9 cellular contexts compared by ENCODE assay signal in the genomic region with DNA sequence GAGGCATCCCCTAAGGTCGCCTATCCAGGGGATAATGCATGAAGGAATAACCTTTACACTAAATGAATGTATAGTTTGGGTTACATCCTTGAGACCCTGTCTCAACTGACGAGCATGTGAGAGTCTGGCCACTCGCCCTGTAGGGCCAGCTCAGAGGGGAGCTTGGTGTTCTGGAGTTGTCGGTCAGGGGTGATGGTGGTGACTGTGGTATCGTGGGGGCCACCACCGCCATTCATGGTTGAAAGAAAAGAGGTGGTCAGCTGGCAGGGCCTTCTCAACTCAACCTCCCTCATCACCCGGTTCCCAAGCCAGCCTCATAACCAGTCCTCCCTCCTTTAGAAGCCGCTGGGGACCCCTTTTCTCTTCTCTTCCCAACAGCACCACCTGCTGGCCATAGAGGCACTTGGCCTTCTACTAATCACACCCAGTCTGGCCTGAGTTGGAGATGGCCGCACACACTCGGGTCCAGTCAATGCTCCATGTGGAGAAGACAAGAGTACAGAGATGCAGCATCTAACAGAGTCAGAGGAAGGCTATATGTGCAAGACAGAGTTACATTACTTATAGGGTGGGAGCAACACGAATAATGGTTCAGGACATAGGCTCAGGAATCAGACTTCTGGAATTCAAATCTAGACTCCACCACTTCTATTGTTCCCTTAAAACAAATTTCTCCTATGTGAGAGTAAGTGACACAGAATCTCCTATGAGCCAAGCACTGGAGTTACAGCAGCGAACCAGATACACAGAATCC. TPM values are rescaled to one million over a fixed set of nuclear protein-coding genes. Genes with fewer than 3 reads are reported as not detected.
DNase-seq lines count a peak whose midpoint lies in the region; ATAC-seq and TF ChIP-seq lines count a peak whose summit lies in the region.
"Not testable (repeated sequence)": the region's sequence is repeated elsewhere in the genome, so short reads cannot be mapped to it uniquely, and the experiment has no call there.
"Had no signal": no experiment of that assay in that cellular context is flagged by ENCODE, and none has a peak within 500 bp of the region (broad histone marks: within the 10 kb centered on the region; RNA-seq: fewer than 3 reads in every experiment).

No MANE protein-coding gene starts in this region.

- not testable (repeated sequence) for H3K27me3 Mint-ChIP-seq in activated CD4-positive, alpha-beta memory T cell treated with anti-CD3 and anti-CD28 coated beads, Interleukin-2, amount 10 ng/mL, durations not matched to agents 7 days and 5 days

- H3K79me2 ChIP-seq in smooth muscle cell (ENCODE audit: low read depth), result not testable (repeated sequence)

- not testable (repeated sequence) for H3K4me1 Mint-ChIP-seq in activated CD4-positive, alpha-beta memory T cell treated with anti-CD3 and anti-CD28 coated beads, Interleukin-2, amount 10 ng/mL, durations not matched to agents 7 days and 5 days

- H3K4me3 ChIP-seq in AG04449 (ENCODE audit: low read depth, low read length); MG63; smooth muscle cell: not testable (repeated sequence)

- not testable (repeated sequence) for H3K4me3 Mint-ChIP-seq in activated CD4-positive, alpha-beta memory T cell treated with anti-CD3 and anti-CD28 coated beads, Interleukin-2, amount 10 ng/mL, durations not matched to agents 7 days and 5 days

- not testable (repeated sequence) for H3K27ac ChIP-seq in smooth muscle cell (ENCODE audit: low read depth)

- H3K9me3 ChIP-seq in MG63; smooth muscle cell (replicated peaks; ENCODE audit: low read depth): not testable (repeated sequence)

- not testable (repeated sequence) for H3K27ac Mint-ChIP-seq in activated CD4-positive, alpha-beta memory T cell treated with anti-CD3 and anti-CD28 coated beads, Interleukin-2, amount 10 ng/mL, durations not matched to agents 7 days and 5 days

- not testable (repeated sequence) for H3K4me2 ChIP-seq in smooth muscle cell

- not testable (repeated sequence) for H3K9me3 Mint-ChIP-seq in activated CD4-positive, alpha-beta memory T cell treated with anti-CD3 and anti-CD28 coated beads, Interleukin-2, amount 10 ng/mL, durations not matched to agents 7 days and 5 days

- TF ChIP-seq CTCF in AG04449 (IDR thresholded peaks at IDR 0.05; ENCODE audit: insufficient read depth, low read length, missing control alignments) (peak; percentile 30), GM12874 (IDR thresholded peaks at IDR 0.05; ENCODE audit: insufficient read depth, low read depth, low read length) (peak; percentile 55), smooth muscle cell (IDR thresholded peaks at IDR 0.05; ENCODE audit: borderline replicate concordance, insufficient read depth, poor library complexity, severe bottlenecking) (peak; percentile 14)

- DNase-seq in AG04449 (ENCODE audit: low read depth, low spot score); left lobe of liver (ENCODE audit: low spot score); smooth muscle cell (lab: John Stamatoyannopoulos, UW; ENCODE audit: unreplicated experiment): not testable (repeated sequence)
- peak; percentile 23 for DNase-seq in MG63
- peak; percentile 67 for DNase-seq in OCI-M1 (lab: John Stamatoyannopoulos, UW)
- peak; percentile 20 for DNase-seq in activated CD4-positive, alpha-beta memory T cell treated with anti-CD3 and anti-CD28 coated beads, Interleukin-2, amount 10 ng/mL, durations not matched to agents 7 days and 5 days
- DNase-seq in dermis blood vessel endothelial cell, result peak; percentile 23

- not testable (repeated sequence) for H3K9ac ChIP-seq in smooth muscle cell (ENCODE audit: low read depth)

- POLR2A ChIA-PET in AG04449 (lab: Yijun Ruan, JAX); activated CD4-positive, alpha-beta memory T cell treated with anti-CD3 and anti-CD28 coated beads, Interleukin-2, amount 10 ng/mL, durations not matched to agents 7 days and 5 days (lab: Charles Lee): not testable (repeated sequence)

- H3K36me3 Mint-ChIP-seq in activated CD4-positive, alpha-beta memory T cell treated with anti-CD3 and anti-CD28 coated beads, Interleukin-2, amount 10 ng/mL, durations not matched to agents 7 days and 5 days (ENCODE audit: low read depth), result not testable (repeated sequence)

- H3K27me3 ChIP-seq in MG63; smooth muscle cell (ENCODE audit: low read depth): not testable (repeated sequence)

- H3K36me3 ChIP-seq in MG63; smooth muscle cell (ENCODE audit: low read depth): not testable (repeated sequence)

- H3K4me1 ChIP-seq in smooth muscle cell (ENCODE audit: low read depth), result not testable (repeated sequence)

- CTCF ChIA-PET in AG04449 (lab: Yijun Ruan, JAX), result interaction anchor here (0.8 to 2.1 kb wide), 6 partner anchors 9 to 359 kb away, joined by 3 to 7 read pairs (median 3); no protein-coding TSS in a partner anchor
- CTCF ChIA-PET in activated CD4-positive, alpha-beta memory T cell treated with anti-CD3 and anti-CD28 coated beads, Interleukin-2, amount 10 ng/mL, durations not matched to agents 7 days and 5 days (lab: Charles Lee), result interaction anchor here (0.9 to 1.2 kb wide), 5 partner anchors 9 to 59 kb away, joined by 3 to 4 read pairs (median 3); no protein-coding TSS in a partner anchor

- not testable (repeated sequence) for H3F3A ChIP-seq in smooth muscle cell (ENCODE audit: low read depth)

- not testable (repeated sequence) for H2AFZ ChIP-seq in smooth muscle cell (ENCODE audit: low read depth)

- ATAC-seq in left lobe of liver, result peak; percentile 90

- 48% methylated on average over 12 of the region's 12 CpGs for WGBS in smooth muscle cell (ENCODE audit: low lambda C conversion rate)

- not testable (repeated sequence) for H4K20me1 ChIP-seq in smooth muscle cell (ENCODE audit: low read depth)

RNA-seq across cellular contexts. Expression of a gene that starts 11.9 kb away (rescaled TPM):
- total RNA-seq in MG63 (2014; rRNA removed; shearing (Covaris generic); ENCODE audit: low replicate concordance), result 0.07 and 1.0 TPM in 2 replicates
- total RNA-seq in activated CD4-positive, alpha-beta memory T cell treated with anti-CD3 and anti-CD28 coated beads, Interleukin-2, amount 10 ng/mL, durations not matched to agents 7 days and 5 days, result not detected
- total RNA-seq in dermis blood vessel endothelial cell (not detected in 2 replicates), left lobe of liver (not detected), smooth muscle cell (7.4 and 9.0 TPM in 2 replicates)
- polyA plus RNA-seq in smooth muscle cell, result 1.0 and 3.0 TPM in 2 replicates
- total RNA-seq: pulmonary artery endothelial cell had no signal

RNA-seq across cellular contexts. Expression of a gene that starts 26.0 kb away (rescaled TPM):
- not detected in 2 replicates for total RNA-seq in MG63 (2014; rRNA removed; shearing (Covaris generic); ENCODE audit: low replicate concordance)
- not detected for total RNA-seq in activated CD4-positive, alpha-beta memory T cell treated with anti-CD3 and anti-CD28 coated beads, Interleukin-2, amount 10 ng/mL, durations not matched to agents 7 days and 5 days
- total RNA-seq in dermis blood vessel endothelial cell (not detected in 2 replicates), left lobe of liver (not detected), smooth muscle cell (not detected in 2 replicates)
- polyA plus RNA-seq in smooth muscle cell, result not detected in 2 replicates
- total RNA-seq: pulmonary artery endothelial cell had no signal

RNA-seq across cellular contexts. Expression of a gene that starts 30.2 kb away (rescaled TPM):
- not detected in 2 replicates for total RNA-seq in MG63 (2014; rRNA removed; shearing (Covaris generic); ENCODE audit: low replicate concordance)
- total RNA-seq in activated CD4-positive, alpha-beta memory T cell treated with anti-CD3 and anti-CD28 coated beads, Interleukin-2, amount 10 ng/mL, durations not matched to agents 7 days and 5 days, result not detected
- total RNA-seq in dermis blood vessel endothelial cell, result not detected in 2 replicates
- not detected for total RNA-seq in left lobe of liver
- not detected in 2 replicates for total RNA-seq in smooth muscle cell
- not detected in 2 replicates for polyA plus RNA-seq in smooth muscle cell
- total RNA-seq: pulmonary artery endothelial cell had no signal
